ENCODE assay signal across 12 cellular contexts in the genomic region with DNA sequence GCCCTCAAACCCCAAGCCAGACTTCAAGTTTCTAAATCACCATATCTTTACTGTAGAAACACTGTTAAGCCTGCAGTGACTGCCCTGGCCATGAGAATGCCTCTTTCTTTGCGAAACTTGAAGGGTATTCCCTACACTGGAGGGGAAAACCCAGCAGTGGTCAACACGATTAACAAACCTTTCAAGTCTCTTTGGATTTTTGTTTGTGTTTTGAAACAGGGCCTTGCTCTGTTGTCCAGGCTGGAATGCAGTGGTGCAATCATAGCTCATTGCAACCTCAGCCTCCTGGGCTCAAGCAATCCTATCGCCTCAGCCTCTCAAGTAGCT. TPM values are rescaled to one million over a fixed set of nuclear protein-coding genes. Genes with fewer than 3 reads are reported as not detected.
DNase-seq lines count a peak whose midpoint lies in the region; ATAC-seq and TF ChIP-seq lines count a peak whose summit lies in the region.
"Had no signal": no experiment of that assay in that cellular context is flagged by ENCODE, and none has a peak within 500 bp of the region (broad histone marks: within the 10 kb centered on the region; RNA-seq: fewer than 3 reads in every experiment).

No MANE protein-coding gene starts in this region.

- ATAC-seq in GM18867 (IDR thresholded peaks at IDR 0.05; ENCODE audit: unreplicated experiment) (peak; percentile 69), GM21619 (IDR thresholded peaks at IDR 0.05; ENCODE audit: unreplicated experiment) (peak; percentile 69), HG03378 (IDR thresholded peaks at IDR 0.05; ENCODE audit: unreplicated experiment) (peak; percentile 72)
- ATAC-seq: Panc1 had no signal

- no peak for TF ChIP-seq CTCF in osteoblast (IDR thresholded peaks at IDR 0.05; ENCODE audit: extremely low read depth, low read depth, low read length)

- H3K4me2 ChIP-seq in trophoblast cell (ENCODE audit: low read length), result no peak overlapping the region
- no peak overlapping the region for H3K4me2 ChIP-seq in osteoblast (ENCODE audit: insufficient read depth, low read length)

- H3K79me2 ChIP-seq in trophoblast cell (ENCODE audit: control insufficient read depth, insufficient read depth, low read length, poor library complexity), result no peaks in the 10 kb centered on the region
- H3K79me2 ChIP-seq in osteoblast (ENCODE audit: insufficient read depth, low read length), result no peaks in the 10 kb centered on the region

- H2BK5ac ChIP-seq in trophoblast cell (ENCODE audit: low read depth, low read length, poor library complexity), result no peak overlapping the region

- no peaks in the 10 kb centered on the region for H3K79me1 ChIP-seq in trophoblast cell (ENCODE audit: low read length)

- WGBS in trophoblast cell (ENCODE audit: extremely low coverage, insufficient coverage, insufficient read length), result no CpG with 5 or more reads among the region's 3 CpGs

- no peak overlapping the region for H4K91ac ChIP-seq in trophoblast cell (ENCODE audit: low read depth, low read length)

- no peaks in the 10 kb centered on the region for H4K20me1 ChIP-seq in osteoblast (ENCODE audit: insufficient read depth, low read length)

- H3K9ac ChIP-seq in trophoblast cell (ENCODE audit: low read length), result no peak overlapping the region

- H3K36me3 ChIP-seq in trophoblast cell (ENCODE audit: control insufficient read depth in 1 of 2, insufficient read depth in 2 of 2, low read length in 2 of 2), result no peaks in the 10 kb centered on the region
- no peaks in the 10 kb centered on the region for H3K36me3 ChIP-seq in osteoblast (ENCODE audit: insufficient read depth, low read length)

- no peaks in the 10 kb centered on the region for H3K9me3 ChIP-seq in trophoblast cell (ENCODE audit: insufficient read depth, low read depth, low read length)
- H3K9me3 ChIP-seq in osteoblast (ENCODE audit: low read depth, low read length), result no peaks in the 10 kb centered on the region

- no peak overlapping the region for H3K14ac ChIP-seq in trophoblast cell (ENCODE audit: low read length)

- H3K23ac ChIP-seq in trophoblast cell (ENCODE audit: low read length), result no peak overlapping the region

- H2BK120ac ChIP-seq in trophoblast cell (ENCODE audit: insufficient read depth, low read length, poor library complexity), result no peak overlapping the region

- DNase-seq in trophoblast cell (peak; percentile 90 to 97), caudate nucleus (lab: John Stamatoyannopoulos, UW) (no peak), osteoblast (ENCODE audit: insufficient read length, low spot score, missing footprints) (no peak), iPS-NIHi7 (ENCODE audit: extremely low spot score) (no peak)
- no peak for DNase-seq in stimulated activated CD8-positive, alpha-beta memory T cell treated with anti-CD3 and anti-CD28 coated beads, Interleukin-4, amount 100 ng/mL, for 48 hours
- DNase-seq: activated CD4-positive, alpha-beta T cell treated with anti-CD3 and anti-CD28 coated beads, Interleukin-2, amount 10 ng/mL, durations not matched to agents 24 days and 14 days; aorta; foreskin fibroblast had no signal

- H3K4me1 ChIP-seq in trophoblast cell (ENCODE audit: control insufficient read depth in 1 of 2, insufficient read depth in 2 of 2, low read length in 2 of 2) (no peaks in the 10 kb centered on the region), osteoblast (ENCODE audit: insufficient read depth, low read length) (peaks cover 4% of the 10 kb centered on the region)

- H4K12ac ChIP-seq in trophoblast cell (ENCODE audit: low read depth, low read length), result no peak overlapping the region

- H3K27me3 ChIP-seq in trophoblast cell (ENCODE audit: insufficient read depth, low read length), result no peaks in the 10 kb centered on the region
- no peaks in the 10 kb centered on the region for H3K27me3 ChIP-seq in osteoblast (ENCODE audit: insufficient read depth, low read length)

- H4K8ac ChIP-seq in trophoblast cell (ENCODE audit: low read depth, low read length), result no peak overlapping the region

- no peak overlapping the region for H3K18ac ChIP-seq in trophoblast cell (ENCODE audit: low read length)

- H2BK12ac ChIP-seq in trophoblast cell (ENCODE audit: low read length), result no peak overlapping the region

- H3K4me3 ChIP-seq in trophoblast cell (ENCODE audit: low read depth, low read length) (no peak overlapping the region), osteoblast (ENCODE audit: insufficient read depth, low read length) (no peak overlapping the region)

- no peak overlapping the region for H2AK5ac ChIP-seq in trophoblast cell (ENCODE audit: low read length)

- H2AFZ ChIP-seq in trophoblast cell (ENCODE audit: insufficient read depth, low read length, poor library complexity) (no peak overlapping the region), osteoblast (ENCODE audit: low read length) (no peak overlapping the region)

- no peak overlapping the region for H3K4ac ChIP-seq in trophoblast cell (ENCODE audit: low read depth, low read length)

- peak overlapping the region; percentile 1 for H3K27ac ChIP-seq in trophoblast cell (ENCODE audit: low read depth, low read length)
- H3K27ac ChIP-seq in caudate nucleus (ENCODE audit: low read depth, low read length), result no peak overlapping the region
- no peak overlapping the region for H3K27ac ChIP-seq in osteoblast (ENCODE audit: low read depth, low read length)

RNA-seq across cellular contexts. Expression of a gene that starts 17.4 kb away (rescaled TPM):
- 138 and 141 TPM in 2 replicates for polyA plus RNA-seq in trophoblast cell (2013)
- 70.7 and 73.1 TPM in 2 replicates for total RNA-seq in osteoblast

Comparison
In these comparisons a context has a peak if more than half of its experiments do, and no peak if none do; other contexts are left out.
1. DNase-seq: peak in trophoblast cell (2 of 2); none in caudate nucleus (0 of 61), osteoblast (single experiment), stimulated activated CD8-positive, alpha-beta memory T cell treated with anti-CD3 and anti-CD28 coated beads, Interleukin-4, amount 100 ng/mL, for 48 hours (single experiment) and iPS-NIHi7 (single experiment).
2. Peak in every context shown above with its lines, with median percentiles within 50 percentile points of each other: ATAC-seq.